Comparison of ENCODE assay signal across 1 cellular context in the genomic region with DNA sequence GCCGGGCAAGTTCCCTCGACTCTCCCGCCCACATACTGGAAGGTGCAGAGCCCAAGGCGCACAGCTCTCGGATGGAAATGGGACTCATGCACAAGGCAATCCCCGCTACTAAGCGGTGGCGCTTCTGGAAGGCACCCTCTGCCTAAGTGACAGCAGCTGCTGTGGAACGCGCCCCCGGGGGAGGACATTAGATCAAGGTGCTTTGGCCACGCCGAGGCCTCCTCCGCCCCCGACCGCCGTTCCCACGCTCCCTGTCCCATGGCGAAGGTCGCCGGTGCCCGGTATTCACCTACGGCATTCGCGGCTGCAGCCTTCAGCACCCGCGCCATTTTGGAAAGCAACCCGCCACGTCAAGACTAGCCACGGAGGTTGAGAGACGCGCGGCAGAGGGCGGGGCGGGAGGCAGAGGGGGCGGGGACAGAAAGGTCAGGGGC.
TF ChIP-seq lines count a peak whose summit lies in the region.

A gene (minus strand): TSS at position 339 of the 434 bp plus-strand sequence. CDS start 10 bp downstream, at position 329.

TF ChIP-seq in HepG2, 621 proteins besides CTCF, POLR2A, EP300 and RAD21 (continued from another document and continues in another):
- TF ChIP-seq, protein P1, sequence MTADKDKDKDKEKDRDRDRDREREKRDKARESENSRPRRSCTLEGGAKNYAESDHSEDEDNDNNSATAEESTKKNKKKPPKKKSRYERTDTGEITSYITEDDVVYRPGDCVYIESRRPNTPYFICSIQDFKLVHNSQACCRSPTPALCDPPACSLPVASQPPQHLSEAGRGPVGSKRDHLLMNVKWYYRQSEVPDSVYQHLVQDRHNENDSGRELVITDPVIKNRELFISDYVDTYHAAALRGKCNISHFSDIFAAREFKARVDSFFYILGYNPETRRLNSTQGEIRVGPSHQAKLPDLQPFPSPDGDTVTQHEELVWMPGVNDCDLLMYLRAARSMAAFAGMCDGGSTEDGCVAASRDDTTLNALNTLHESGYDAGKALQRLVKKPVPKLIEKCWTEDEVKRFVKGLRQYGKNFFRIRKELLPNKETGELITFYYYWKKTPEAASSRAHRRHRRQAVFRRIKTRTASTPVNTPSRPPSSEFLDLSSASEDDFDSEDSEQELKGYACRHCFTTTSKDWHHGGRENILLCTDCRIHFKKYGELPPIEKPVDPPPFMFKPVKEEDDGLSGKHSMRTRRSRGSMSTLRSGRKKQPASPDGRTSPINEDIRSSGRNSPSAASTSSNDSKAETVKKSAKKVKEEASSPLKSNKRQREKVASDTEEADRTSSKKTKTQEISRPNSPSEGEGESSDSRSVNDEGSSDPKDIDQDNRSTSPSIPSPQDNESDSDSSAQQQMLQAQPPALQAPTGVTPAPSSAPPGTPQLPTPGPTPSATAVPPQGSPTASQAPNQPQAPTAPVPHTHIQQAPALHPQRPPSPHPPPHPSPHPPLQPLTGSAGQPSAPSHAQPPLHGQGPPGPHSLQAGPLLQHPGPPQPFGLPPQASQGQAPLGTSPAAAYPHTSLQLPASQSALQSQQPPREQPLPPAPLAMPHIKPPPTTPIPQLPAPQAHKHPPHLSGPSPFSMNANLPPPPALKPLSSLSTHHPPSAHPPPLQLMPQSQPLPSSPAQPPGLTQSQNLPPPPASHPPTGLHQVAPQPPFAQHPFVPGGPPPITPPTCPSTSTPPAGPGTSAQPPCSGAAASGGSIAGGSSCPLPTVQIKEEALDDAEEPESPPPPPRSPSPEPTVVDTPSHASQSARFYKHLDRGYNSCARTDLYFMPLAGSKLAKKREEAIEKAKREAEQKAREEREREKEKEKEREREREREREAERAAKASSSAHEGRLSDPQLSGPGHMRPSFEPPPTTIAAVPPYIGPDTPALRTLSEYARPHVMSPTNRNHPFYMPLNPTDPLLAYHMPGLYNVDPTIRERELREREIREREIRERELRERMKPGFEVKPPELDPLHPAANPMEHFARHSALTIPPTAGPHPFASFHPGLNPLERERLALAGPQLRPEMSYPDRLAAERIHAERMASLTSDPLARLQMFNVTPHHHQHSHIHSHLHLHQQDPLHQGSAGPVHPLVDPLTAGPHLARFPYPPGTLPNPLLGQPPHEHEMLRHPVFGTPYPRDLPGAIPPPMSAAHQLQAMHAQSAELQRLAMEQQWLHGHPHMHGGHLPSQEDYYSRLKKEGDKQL (CRISPR knock-in tag; IDR thresholded peaks at IDR 0.05; ENCODE audit: low read depth): no peak
- TF ChIP-seq BRD4 (CRISPR knock-in tag; IDR thresholded peaks at IDR 0.05) (peak; percentile 95), ZNF552 (CRISPR knock-in tag; IDR thresholded peaks at IDR 0.05; ENCODE audit: borderline replicate concordance) (no peak), NRL (CRISPR knock-in tag; IDR thresholded peaks at IDR 0.05; ENCODE audit: borderline replicate concordance) (0 out of 2 replicates have a peak, but pooled peaks have one; percentile 74), EHMT2 (IDR thresholded peaks at IDR 0.05; ENCODE audit: borderline replicate concordance, low read depth, low read length) (peak; percentile 18; the same call in 1 of the 2 replicates), SALL1 (CRISPR knock-in tag; IDR thresholded peaks at IDR 0.05) (peak; percentile 73), ZNF251 (CRISPR knock-in tag; IDR thresholded peaks at IDR 0.05) (no peak), ZNF768 (CRISPR knock-in tag; IDR thresholded peaks at IDR 0.05) (no peak; the same call in 1 of the 2 replicates), NFKBIZ (CRISPR knock-in tag; IDR thresholded peaks at IDR 0.05) (0 out of 2 replicates have a peak, but pooled peaks have one; percentile 31), ZNF766 (CRISPR knock-in tag; IDR thresholded peaks at IDR 0.05; ENCODE audit: borderline replicate concordance) (no peak; the same call in 1 of the 2 replicates), HOXA9 (CRISPR knock-in tag; IDR thresholded peaks at IDR 0.05; ENCODE audit: borderline replicate concordance) (0 out of 2 replicates have a peak, but pooled peaks have one; percentile 19), RXRB (CRISPR knock-in tag; IDR thresholded peaks at IDR 0.05; ENCODE audit: borderline replicate concordance) (no peak; the same call in 1 of the 2 replicates), RBAK (CRISPR knock-in tag; IDR thresholded peaks at IDR 0.05) (no peak), FIP1L1 (IDR thresholded peaks at IDR 0.05; ENCODE audit: borderline replicate concordance, insufficient read depth, low read depth, low read length) (no peak), CC2D1A (CRISPR knock-in tag; IDR thresholded peaks at IDR 0.05) (no peak), MZF1 (CRISPR knock-in tag; IDR thresholded peaks at IDR 0.05; ENCODE audit: borderline replicate concordance) (0 out of 2 replicates have a peak, but pooled peaks have one; percentile 75), ZNF326 (CRISPR knock-in tag; IDR thresholded peaks at IDR 0.05; ENCODE audit: borderline replicate concordance) (no peak), ZNF30 (CRISPR knock-in tag; IDR thresholded peaks at IDR 0.05) (no peak), GATA4 (IDR thresholded peaks at IDR 0.05; ENCODE audit: borderline replicate concordance, low read depth) (no peak), ZNF562 (CRISPR knock-in tag; IDR thresholded peaks at IDR 0.05; ENCODE audit: borderline replicate concordance) (no peak), PHF21A (CRISPR knock-in tag; IDR thresholded peaks at IDR 0.05) (peak; percentile 55; the same call in 1 of the 2 replicates), KLF13 (CRISPR knock-in tag; IDR thresholded peaks at IDR 0.05) (no peak), ZNF282 (IDR thresholded peaks at IDR 0.05; ENCODE audit: partially characterized antibody) (no peak), FOSL1 (CRISPR knock-in tag; IDR thresholded peaks at IDR 0.05; ENCODE audit: borderline replicate concordance) (0 out of 2 replicates have a peak, but pooled peaks have one; percentile 3), ATM (IDR thresholded peaks at IDR 0.05; ENCODE audit: borderline replicate concordance) (no peak), ZNF772 (CRISPR knock-in tag; IDR thresholded peaks at IDR 0.05) (no peak; the same call in 1 of the 2 replicates), ATF7 (IDR thresholded peaks at IDR 0.05) (no peak), ATF7 (CRISPR knock-in tag; IDR thresholded peaks at IDR 0.05) (peak; percentile 13; the same call in 1 of the 2 replicates), POLR2G (IDR thresholded peaks at IDR 0.05; ENCODE audit: low read depth, low read length) (peak; percentile 92), ZNF234 (CRISPR knock-in tag; conservative IDR thresholded peaks at IDR 0.05) (peak; percentile 96)
- TF ChIP-seq, protein P2, sequence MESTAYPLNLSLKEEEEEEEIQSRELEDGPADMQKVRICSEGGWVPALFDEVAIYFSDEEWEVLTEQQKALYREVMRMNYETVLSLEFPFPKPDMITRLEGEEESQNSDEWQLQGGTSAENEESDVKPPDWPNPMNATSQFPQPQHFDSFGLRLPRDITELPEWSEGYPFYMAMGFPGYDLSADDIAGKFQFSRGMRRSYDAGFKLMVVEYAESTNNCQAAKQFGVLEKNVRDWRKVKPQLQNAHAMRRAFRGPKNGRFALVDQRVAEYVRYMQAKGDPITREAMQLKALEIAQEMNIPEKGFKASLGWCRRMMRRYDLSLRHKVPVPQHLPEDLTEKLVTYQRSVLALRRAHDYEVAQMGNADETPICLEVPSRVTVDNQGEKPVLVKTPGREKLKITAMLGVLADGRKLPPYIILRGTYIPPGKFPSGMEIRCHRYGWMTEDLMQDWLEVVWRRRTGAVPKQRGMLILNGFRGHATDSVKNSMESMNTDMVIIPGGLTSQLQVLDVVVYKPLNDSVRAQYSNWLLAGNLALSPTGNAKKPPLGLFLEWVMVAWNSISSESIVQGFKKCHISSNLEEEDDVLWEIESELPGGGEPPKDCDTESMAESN (CRISPR knock-in tag; conservative IDR thresholded peaks at IDR 0.05): no peak; the same call in 1 of the 2 replicates
- TF ChIP-seq, protein P3, sequence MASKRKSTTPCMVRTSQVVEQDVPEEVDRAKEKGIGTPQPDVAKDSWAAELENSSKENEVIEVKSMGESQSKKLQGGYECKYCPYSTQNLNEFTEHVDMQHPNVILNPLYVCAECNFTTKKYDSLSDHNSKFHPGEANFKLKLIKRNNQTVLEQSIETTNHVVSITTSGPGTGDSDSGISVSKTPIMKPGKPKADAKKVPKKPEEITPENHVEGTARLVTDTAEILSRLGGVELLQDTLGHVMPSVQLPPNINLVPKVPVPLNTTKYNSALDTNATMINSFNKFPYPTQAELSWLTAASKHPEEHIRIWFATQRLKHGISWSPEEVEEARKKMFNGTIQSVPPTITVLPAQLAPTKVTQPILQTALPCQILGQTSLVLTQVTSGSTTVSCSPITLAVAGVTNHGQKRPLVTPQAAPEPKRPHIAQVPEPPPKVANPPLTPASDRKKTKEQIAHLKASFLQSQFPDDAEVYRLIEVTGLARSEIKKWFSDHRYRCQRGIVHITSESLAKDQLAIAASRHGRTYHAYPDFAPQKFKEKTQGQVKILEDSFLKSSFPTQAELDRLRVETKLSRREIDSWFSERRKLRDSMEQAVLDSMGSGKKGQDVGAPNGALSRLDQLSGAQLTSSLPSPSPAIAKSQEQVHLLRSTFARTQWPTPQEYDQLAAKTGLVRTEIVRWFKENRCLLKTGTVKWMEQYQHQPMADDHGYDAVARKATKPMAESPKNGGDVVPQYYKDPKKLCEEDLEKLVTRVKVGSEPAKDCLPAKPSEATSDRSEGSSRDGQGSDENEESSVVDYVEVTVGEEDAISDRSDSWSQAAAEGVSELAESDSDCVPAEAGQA (IDR thresholded peaks at IDR 0.05; ENCODE audit: low read depth): no peak; the same call in 1 of the 2 replicates
- TF ChIP-seq, protein P3 (CRISPR knock-in tag; IDR thresholded peaks at IDR 0.05; ENCODE audit: borderline replicate concordance): no peak
- TF ChIP-seq, protein P4, sequence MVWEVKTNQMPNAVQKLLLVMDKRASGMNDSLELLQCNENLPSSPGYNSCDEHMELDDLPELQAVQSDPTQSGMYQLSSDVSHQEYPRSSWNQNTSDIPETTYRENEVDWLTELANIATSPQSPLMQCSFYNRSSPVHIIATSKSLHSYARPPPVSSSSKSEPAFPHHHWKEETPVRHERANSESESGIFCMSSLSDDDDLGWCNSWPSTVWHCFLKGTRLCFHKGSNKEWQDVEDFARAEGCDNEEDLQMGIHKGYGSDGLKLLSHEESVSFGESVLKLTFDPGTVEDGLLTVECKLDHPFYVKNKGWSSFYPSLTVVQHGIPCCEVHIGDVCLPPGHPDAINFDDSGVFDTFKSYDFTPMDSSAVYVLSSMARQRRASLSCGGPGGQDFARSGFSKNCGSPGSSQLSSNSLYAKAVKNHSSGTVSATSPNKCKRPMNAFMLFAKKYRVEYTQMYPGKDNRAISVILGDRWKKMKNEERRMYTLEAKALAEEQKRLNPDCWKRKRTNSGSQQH (CRISPR knock-in tag; IDR thresholded peaks at IDR 0.05; ENCODE audit: low read depth): peak; percentile 24
- TF ChIP-seq, protein P5, sequence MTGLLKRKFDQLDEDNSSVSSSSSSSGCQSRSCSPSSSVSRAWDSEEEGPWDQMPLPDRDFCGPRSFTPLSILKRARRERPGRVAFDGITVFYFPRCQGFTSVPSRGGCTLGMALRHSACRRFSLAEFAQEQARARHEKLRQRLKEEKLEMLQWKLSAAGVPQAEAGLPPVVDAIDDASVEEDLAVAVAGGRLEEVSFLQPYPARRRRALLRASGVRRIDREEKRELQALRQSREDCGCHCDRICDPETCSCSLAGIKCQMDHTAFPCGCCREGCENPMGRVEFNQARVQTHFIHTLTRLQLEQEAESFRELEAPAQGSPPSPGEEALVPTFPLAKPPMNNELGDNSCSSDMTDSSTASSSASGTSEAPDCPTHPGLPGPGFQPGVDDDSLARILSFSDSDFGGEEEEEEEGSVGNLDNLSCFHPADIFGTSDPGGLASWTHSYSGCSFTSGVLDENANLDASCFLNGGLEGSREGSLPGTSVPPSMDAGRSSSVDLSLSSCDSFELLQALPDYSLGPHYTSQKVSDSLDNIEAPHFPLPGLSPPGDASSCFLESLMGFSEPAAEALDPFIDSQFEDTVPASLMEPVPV (CRISPR knock-in tag; IDR thresholded peaks at IDR 0.05): peak; percentile 18; the same call in 1 of the 2 replicates
- TF ChIP-seq, protein P6, sequence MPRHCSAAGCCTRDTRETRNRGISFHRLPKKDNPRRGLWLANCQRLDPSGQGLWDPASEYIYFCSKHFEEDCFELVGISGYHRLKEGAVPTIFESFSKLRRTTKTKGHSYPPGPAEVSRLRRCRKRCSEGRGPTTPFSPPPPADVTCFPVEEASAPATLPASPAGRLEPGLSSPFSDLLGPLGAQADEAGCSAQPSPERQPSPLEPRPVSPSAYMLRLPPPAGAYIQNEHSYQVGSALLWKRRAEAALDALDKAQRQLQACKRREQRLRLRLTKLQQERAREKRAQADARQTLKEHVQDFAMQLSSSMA (CRISPR knock-in tag; IDR thresholded peaks at IDR 0.05): peak; percentile 47; the same call in 1 of the 2 replicates
- TF ChIP-seq, protein P7, sequence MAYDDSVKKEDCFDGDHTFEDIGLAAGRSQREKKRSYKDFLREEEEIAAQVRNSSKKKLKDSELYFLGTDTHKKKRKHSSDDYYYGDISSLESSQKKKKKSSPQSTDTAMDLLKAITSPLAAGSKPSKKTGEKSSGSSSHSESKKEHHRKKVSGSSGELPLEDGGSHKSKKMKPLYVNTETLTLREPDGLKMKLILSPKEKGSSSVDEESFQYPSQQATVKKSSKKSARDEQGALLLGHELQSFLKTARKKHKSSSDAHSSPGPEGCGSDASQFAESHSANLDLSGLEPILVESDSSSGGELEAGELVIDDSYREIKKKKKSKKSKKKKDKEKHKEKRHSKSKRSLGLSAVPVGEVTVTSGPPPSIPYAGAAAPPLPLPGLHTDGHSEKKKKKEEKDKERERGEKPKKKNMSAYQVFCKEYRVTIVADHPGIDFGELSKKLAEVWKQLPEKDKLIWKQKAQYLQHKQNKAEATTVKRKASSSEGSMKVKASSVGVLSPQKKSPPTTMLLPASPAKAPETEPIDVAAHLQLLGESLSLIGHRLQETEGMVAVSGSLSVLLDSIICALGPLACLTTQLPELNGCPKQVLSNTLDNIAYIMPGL (CRISPR knock-in tag; IDR thresholded peaks at IDR 0.05; ENCODE audit: borderline replicate concordance in 1 of 2, low read depth in 1 of 2): peak; percentile 78 to 90; a peak in 3 of 4 replicates
